Comparison of ENCODE assay signal across 8 cellular contexts in the genomic region with DNA sequence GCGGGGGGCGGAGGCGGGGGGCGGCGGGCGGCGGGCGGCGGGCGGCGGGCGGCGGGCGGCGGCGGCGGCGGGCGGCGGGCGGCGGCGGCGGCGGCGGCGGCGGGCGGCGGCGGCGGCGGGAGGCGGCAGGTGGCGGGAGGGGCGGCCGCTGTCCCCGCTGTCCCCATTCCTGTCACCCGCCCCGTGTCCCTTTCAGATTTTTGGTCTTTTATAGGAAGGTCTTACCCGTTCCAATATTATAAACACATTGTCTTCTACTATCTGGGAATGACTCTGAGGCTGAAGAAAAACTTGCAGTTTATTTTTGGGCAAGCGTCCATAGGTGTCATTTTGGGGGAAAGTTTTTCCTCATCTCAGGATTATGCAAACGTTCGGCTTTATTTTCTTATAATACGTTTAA. TPM values are rescaled to one million over a fixed set of nuclear protein-coding genes. Genes with fewer than 3 reads are reported as not detected.
DNase-seq lines count a peak whose midpoint lies in the region; ATAC-seq and TF ChIP-seq lines count a peak whose summit lies in the region.

No MANE protein-coding gene starts in this region.

- H3K4me1 ChIP-seq in KMS-11 (ENCODE audit: low read depth, poor library complexity, severe bottlenecking) (peaks cover 4% of the 10 kb centered on the region), iPS-20b (ENCODE audit: insufficient read depth, low read length) (no peaks in the 10 kb centered on the region), stomach (peaks cover 0 to 11% (median 10%) of the 10 kb centered on the region in 4 donors)

- H3K27ac ChIP-seq in KMS-11: peak overlapping the region; percentile 62; the same call in 1 of the 2 replicates
- H3K27ac ChIP-seq in iPS-20b (ENCODE audit: low read length): no peak overlapping the region
- H3K27ac ChIP-seq in stomach: peak overlapping the region; percentile 43 to 78 (median 66)

- H3K36me3 Mint-ChIP-seq in activated naive CD4-positive, alpha-beta T cell treated with anti-CD3 and anti-CD28 coated beads, Interleukin-2, amount 50 U/mL, for 72 hours: peaks cover 0 to 5% of the 10 kb centered on the region in 2 donors

- no peak for TF ChIP-seq EP300 in stomach (IDR thresholded peaks at IDR 0.05)

- 0 to 3% (median 1%) methylated on average over 7 to 19 of the region's 45 CpGs for WGBS in stomach, 5 donors

- intact Hi-C loops in stomach (cut with DNase I; ENCODE audit: low total_unique reads): loop anchor here (10.0 kb wide), 1 partner anchor 67 kb away; a partner anchor contains a TSS

- no peak for TF ChIP-seq POLR2A in stomach (IDR thresholded peaks at IDR 0.05)

- H3K36me3 ChIP-seq in KMS-11 (ENCODE audit: insufficient read depth): no peaks in the 10 kb centered on the region
- no peaks in the 10 kb centered on the region for H3K36me3 ChIP-seq in iPS-20b (ENCODE audit: insufficient read depth, low read depth, low read length)
- no peaks in the 10 kb centered on the region for H3K36me3 ChIP-seq in stomach

- H3K4me2 ChIP-seq in KMS-11: peak overlapping the region; percentile 71

- TF ChIP-seq CTCF in KMS-11 (conservative IDR thresholded peaks at IDR 0.05; ENCODE audit: low read depth, low read length) (no peak), stomach (IDR thresholded peaks at IDR 0.05) (no peak)

- peak; percentile 28 for DNase-seq in GM03348 (ENCODE audit: low spot score)
- no peak for DNase-seq in activated naive CD4-positive, alpha-beta T cell treated with anti-CD3 and anti-CD28 coated beads, Interleukin-2, amount 50 U/mL, for 72 hours (ENCODE audit: low spot score in 2 of 2)
- no peak for DNase-seq in stomach
- DNase-seq in NOMO-1 (lab: John Stamatoyannopoulos, UW; ENCODE audit: unreplicated experiment in 2 of 2): no peak

- H3K9me3 ChIP-seq in iPS-20b (ENCODE audit: insufficient read depth, low read depth, low read length) (no peaks in the 10 kb centered on the region), stomach (no peaks in the 10 kb centered on the region)

- H3K9me3 Mint-ChIP-seq in activated naive CD4-positive, alpha-beta T cell treated with anti-CD3 and anti-CD28 coated beads, Interleukin-2, amount 50 U/mL, for 72 hours: no peaks in the 10 kb centered on the region

- H3K4me3 ChIP-seq in KMS-11 (IDR thresholded peaks at IDR 0.05; ENCODE audit: insufficient read depth, low read depth, low read length): no peak overlapping the region
- peak overlapping the region; percentile 81 for H3K4me3 ChIP-seq in iPS-20b (ENCODE audit: low read length)
- peak overlapping the region; percentile 38 to 50 (median 47) for H3K4me3 ChIP-seq in stomach

- H3K79me2 ChIP-seq in KMS-11 (ENCODE audit: insufficient read depth, low read depth): no peaks in the 10 kb centered on the region

- peak overlapping the region; percentile 77 to 92 for H3K27ac Mint-ChIP-seq in activated naive CD4-positive, alpha-beta T cell treated with anti-CD3 and anti-CD28 coated beads, Interleukin-2, amount 50 U/mL, for 72 hours

- H4K20me1 ChIP-seq in KMS-11 (ENCODE audit: insufficient read depth): no peaks in the 10 kb centered on the region

- H3K9ac ChIP-seq in KMS-11: peak overlapping the region; percentile 44; the same call in 1 of the 2 replicates
- peak overlapping the region; percentile 81; the same call in 1 of the 2 replicates for H3K9ac ChIP-seq in iPS-20b (ENCODE audit: low read depth, low read length)

- peak in 1 of 2 donors; percentile 23 for ATAC-seq in activated naive CD4-positive, alpha-beta T cell treated with anti-CD3 and anti-CD28 coated beads, Interleukin-2, amount 50 U/mL, for 72 hours
- ATAC-seq in HG03097 (IDR thresholded peaks at IDR 0.05; ENCODE audit: low FRiP score, unreplicated experiment) (no peak), HG03108 (IDR thresholded peaks at IDR 0.05; ENCODE audit: unreplicated experiment) (no peak)

- peak overlapping the region; percentile 71 for H2AFZ ChIP-seq in KMS-11 (ENCODE audit: low read depth)

- H3K27me3 ChIP-seq in KMS-11 (ENCODE audit: insufficient read depth, low read depth) (no peaks in the 10 kb centered on the region), iPS-20b (ENCODE audit: insufficient read depth, low read length) (no peaks in the 10 kb centered on the region), stomach (no peaks in the 10 kb centered on the region)

RNA-seq across cellular contexts. Expression of a gene that starts 0.5 kb away (rescaled TPM):
- 1 to 10 TPM; 2.9 to 4.3 TPM for total RNA-seq in activated naive CD4-positive, alpha-beta T cell treated with anti-CD3 and anti-CD28 coated beads, Interleukin-2, amount 50 U/mL, for 72 hours
- 10 to 100 TPM in 3 of 5 donors, 1 to 10 TPM in 2; 2.9 to 18.3 (median 10.5) TPM for total RNA-seq in stomach
- 1 to 10 TPM in 1 of 3 donors, under 1 TPM in 2; 0.61 to 1.5 (median 0.70) TPM for polyA plus RNA-seq in stomach

RNA-seq across cellular contexts. Expression of a gene that starts 25.2 kb away (rescaled TPM):
- total RNA-seq in activated naive CD4-positive, alpha-beta T cell treated with anti-CD3 and anti-CD28 coated beads, Interleukin-2, amount 50 U/mL, for 72 hours: not detected
- total RNA-seq in stomach: not detected
- not detected for polyA plus RNA-seq in stomach
